Comparison of ENCODE assay signal across 26 cellular contexts in genomic region chr6:169776379-169776778, GRCh38.
"Had no signal": no experiment of that assay in that cellular context is flagged by ENCODE, and none has a peak within 500 bp of the region (broad histone marks: within the 10 kb centered on the region; RNA-seq: fewer than 3 reads in every experiment).

No MANE protein-coding gene starts in this region.

- DNase-seq: cortex of kidney; dorsolateral prefrontal cortex; effector CD8-positive, alpha-beta T cell; esophagus squamous epithelium; foreskin fibroblast; glutamatergic neuron; left cardiac atrium; left ventricle myocardium superior; mesendoderm; naive thymus-derived CD4-positive, alpha-beta T cell; nephron progenitor cell; psoas muscle; retina; spleen; stimulated activated CD4-positive, alpha-beta T cell treated with anti-CD3 and anti-CD28 coated beads, Interleukin-15, amount 100 ng/mL, for 24 hours; stimulated activated CD4-positive, alpha-beta T cell treated with anti-CD3 and anti-CD28 coated beads, Interleukin-1b, Interleukin-23, amount 100 ng/mL, for 48 hours; stimulated activated CD4-positive, alpha-beta T cell treated with anti-CD3 and anti-CD28 coated beads, Interleukin-4, amount 100 ng/mL, for 4 hours; stimulated activated naive CD4-positive, alpha-beta T cell; stomach; substantia nigra; transverse colon had no signal

- ATAC-seq: gastroesophageal sphincter; left cardiac atrium; left ventricle myocardium superior; naive thymus-derived CD4-positive, alpha-beta T cell; psoas muscle; sciatic nerve had no signal

- H3K27ac ChIP-seq: dorsolateral prefrontal cortex, epithelial cell of prostate, esophagus squamous epithelium, gastroesophageal sphincter, neutrophil, psoas muscle, spleen, stomach, thoracic aorta, transverse colon had no signal

- H3K4me3 ChIP-seq: dorsolateral prefrontal cortex, esophagus squamous epithelium, gastroesophageal sphincter, psoas muscle, spleen, stomach, thoracic aorta, transverse colon had no signal
